10 cellular contexts compared by ENCODE assay signal in genomic region chr1:12601690-12602632, GRCh38. TPM values are rescaled to one million over a fixed set of nuclear protein-coding genes. Genes with fewer than 3 reads are reported as not detected.
A peak's percentile ranks its signal among the peaks of the same experiment; 100 is the strongest.
DNase-seq lines count a peak whose midpoint lies in the region; ATAC-seq and TF ChIP-seq lines count a peak whose summit lies in the region.
"Had no signal": no experiment of that assay in that cellular context is flagged by ENCODE, and none has a peak within 500 bp of the region (broad histone marks: within the 10 kb centered on the region; RNA-seq: fewer than 3 reads in every experiment).

No MANE protein-coding gene starts in this region.

- peak overlapping the region; percentile 34 for H3K4me2 ChIP-seq in osteoblast (ENCODE audit: insufficient read depth, low read length)

- no peaks in the 10 kb centered on the region for H3K27me3 Mint-ChIP-seq in Calu3 (ENCODE audit: unreplicated experiment)

- H3K4me3 Mint-ChIP-seq in Calu3 (ENCODE audit: low read depth, unreplicated experiment) = peak overlapping the region; percentile 32

- 45% methylated on average over 11 of the region's 13 CpGs for WGBS in esophagus muscularis mucosa

- H3K9me3 ChIP-seq in esophagus muscularis mucosa (no peaks in the 10 kb centered on the region), osteoblast (ENCODE audit: low read depth, low read length) (no peaks in the 10 kb centered on the region)

- no TSS peak for BruUV-seq in Calu3 (replicated peaks; lab: Mats Ljungman, UMichigan)

- intact Hi-C loops in Calu3 (cut with micrococcal nuclease; ENCODE audit: unreplicated experiment) = no loop called here
- intact Hi-C loops in esophagus muscularis mucosa (cut with DNase I) = loop anchor here (2.0 kb wide), 1 partner anchor 15 kb away; no protein-coding TSS in a partner anchor

- TF ChIP-seq POLR2A in esophagus muscularis mucosa (IDR thresholded peaks at IDR 0.05; ENCODE audit: low read depth) = no peak

- peak overlapping the region; percentile 79 for H3K27ac Mint-ChIP-seq in Calu3 (ENCODE audit: unreplicated experiment)

- H2AFZ ChIP-seq in osteoblast (ENCODE audit: low read length) = no peak overlapping the region

- H3K4me3 ChIP-seq in esophagus muscularis mucosa (no peak overlapping the region), osteoblast (ENCODE audit: insufficient read depth, low read length) (no peak overlapping the region)

- TF ChIP-seq CTCF in Calu3 (IDR thresholded peaks at IDR 0.05; ENCODE audit: unreplicated experiment) (no peak), esophagus muscularis mucosa (IDR thresholded peaks at IDR 0.05) (no peak), osteoblast (IDR thresholded peaks at IDR 0.05; ENCODE audit: extremely low read depth, low read depth, low read length) (no peak)

- peaks cover 0 to 26% (median 8%) of the 10 kb centered on the region in 4 donors for H3K36me3 ChIP-seq in esophagus muscularis mucosa
- H3K36me3 ChIP-seq in osteoblast (ENCODE audit: insufficient read depth, low read length) = peaks cover 4% of the 10 kb centered on the region

- no peaks in the 10 kb centered on the region for H3K9me3 Mint-ChIP-seq in Calu3 (ENCODE audit: low read depth, unreplicated experiment)
- H3K9me3 Mint-ChIP-seq: activated naive CD4-positive, alpha-beta T cell treated with anti-CD3 and anti-CD28 coated beads, Interleukin-2, amount 50 U/mL, for 72 hours had no signal

- CTCF ChIA-PET in Calu3 (lab: Charles Lee) = interaction anchor here (1.2 to 1.7 kb wide), 2 partner anchors 15 to 17 kb away, joined by 4 to 12 read pairs; no protein-coding TSS in a partner anchor

- ATAC-seq in HG02678 (IDR thresholded peaks at IDR 0.05; ENCODE audit: unreplicated experiment) = no peak

- H4K20me1 ChIP-seq in osteoblast (ENCODE audit: insufficient read depth, low read length) = no peaks in the 10 kb centered on the region

- H3K4me1 Mint-ChIP-seq in Calu3 (ENCODE audit: low read depth, unreplicated experiment) = peaks cover 62% of the 10 kb centered on the region

- H3K27ac ChIP-seq in esophagus muscularis mucosa (replicated peaks in 1 of 4) (peak overlapping the region; percentile 92 to 95 (median 94)), osteoblast (ENCODE audit: low read depth, low read length) (peak overlapping the region; percentile 69)

- peaks cover 94% of the 10 kb centered on the region for H3K36me3 Mint-ChIP-seq in Calu3 (ENCODE audit: insufficient read depth, unreplicated experiment)

- H3K79me2 ChIP-seq in osteoblast (ENCODE audit: insufficient read depth, low read length) = peaks cover 50% of the 10 kb centered on the region

- H3K27me3 ChIP-seq in esophagus muscularis mucosa (no peaks in the 10 kb centered on the region), osteoblast (ENCODE audit: insufficient read depth, low read length) (no peaks in the 10 kb centered on the region)

- DNase-seq in Calu3 (peak; percentile 78), esophagus muscularis mucosa (ENCODE audit: extremely low spot score) (no peak), osteoblast (ENCODE audit: insufficient read length, low spot score, missing footprints) (peak; percentile 91), DMS 273 (lab: John Stamatoyannopoulos, UW; ENCODE audit: unreplicated experiment) (no peak), DMS153 treated with DMSO at 0.1 percent for 48 hours (lab: John Stamatoyannopoulos, UW; ENCODE audit: unreplicated experiment) (no peak), NCI-H187 (lab: John Stamatoyannopoulos, UW) (no peak)
- DNase-seq: NCI-H1048 had no signal

- TF ChIP-seq EP300 in esophagus muscularis mucosa (IDR thresholded peaks at IDR 0.05) = no peak

- H3K4me1 ChIP-seq in esophagus muscularis mucosa = peaks cover 82 to 91% (median 85%) of the 10 kb centered on the region in 4 donors
- H3K4me1 ChIP-seq in osteoblast (ENCODE audit: insufficient read depth, low read length) = peaks cover 53% of the 10 kb centered on the region

TF ChIP-seq in PFSK-1, 5 proteins besides CTCF, POLR2A, EP300 and RAD21:
- TF ChIP-seq FOXP2 (optimal IDR thresholded peaks at IDR 0.05; ENCODE audit: borderline replicate concordance, extremely low read depth, extremely low read length, insufficient read depth) = peak; percentile 18
- no peak for TF ChIP-seq TAF1 (IDR thresholded peaks at IDR 0.05; ENCODE audit: borderline replicate concordance, insufficient read depth, low read length)
- peak; percentile 62; the same call in 1 of the 2 replicates for TF ChIP-seq SIN3A (IDR thresholded peaks at IDR 0.05; ENCODE audit: borderline replicate concordance, insufficient read depth, low read length)
- TF ChIP-seq REST (IDR thresholded peaks at IDR 0.05; ENCODE audit: insufficient read depth in 1 of 2, low read depth in 2 of 2, low read length in 2 of 2) = no peak
- TF ChIP-seq POLR2AphosphoS5 (IDR thresholded peaks at IDR 0.05; ENCODE audit: low read depth, low read length) = no peak

RNA-seq across cellular contexts. Expression of gene DHRS3, which starts 16.0 kb away (rescaled TPM):
- 173 and 239 TPM in 2 replicates for total RNA-seq in Calu3 (2022)
- 49.3 TPM for polyA plus RNA-seq in PFSK-1 (2012; ENCODE audit: insufficient read length, low read depth)
- total RNA-seq in esophagus muscularis mucosa = 100 to 1,000 TPM; 130 to 237 (median 200) TPM
- total RNA-seq in osteoblast = 161 and 172 TPM in 2 replicates

RNA-seq across cellular contexts. Expression of gene AADACL4, which starts 41.9 kb away (rescaled TPM):
- not detected in 2 replicates for total RNA-seq in Calu3 (2022)
- polyA plus RNA-seq in PFSK-1 (2012; ENCODE audit: insufficient read length, low read depth) = not detected
- total RNA-seq in esophagus muscularis mucosa = not detected
- total RNA-seq in osteoblast = not detected in 2 replicates
- total RNA-seq: activated naive CD4-positive, alpha-beta T cell treated with anti-CD3 and anti-CD28 coated beads, Interleukin-2, amount 50 U/mL, for 72 hours had no signal

Comparison
In these comparisons a context has a peak if more than half of its experiments do, and no peak if none do; other contexts are left out.
1. DNase-seq: peak in Calu3 (single experiment) and osteoblast (single experiment); none in esophagus muscularis mucosa (single experiment), DMS 273 (single experiment), DMS153 treated with DMSO at 0.1 percent for 48 hours (single experiment) and NCI-H187 (0 of 2).